In the genomic region with DNA sequence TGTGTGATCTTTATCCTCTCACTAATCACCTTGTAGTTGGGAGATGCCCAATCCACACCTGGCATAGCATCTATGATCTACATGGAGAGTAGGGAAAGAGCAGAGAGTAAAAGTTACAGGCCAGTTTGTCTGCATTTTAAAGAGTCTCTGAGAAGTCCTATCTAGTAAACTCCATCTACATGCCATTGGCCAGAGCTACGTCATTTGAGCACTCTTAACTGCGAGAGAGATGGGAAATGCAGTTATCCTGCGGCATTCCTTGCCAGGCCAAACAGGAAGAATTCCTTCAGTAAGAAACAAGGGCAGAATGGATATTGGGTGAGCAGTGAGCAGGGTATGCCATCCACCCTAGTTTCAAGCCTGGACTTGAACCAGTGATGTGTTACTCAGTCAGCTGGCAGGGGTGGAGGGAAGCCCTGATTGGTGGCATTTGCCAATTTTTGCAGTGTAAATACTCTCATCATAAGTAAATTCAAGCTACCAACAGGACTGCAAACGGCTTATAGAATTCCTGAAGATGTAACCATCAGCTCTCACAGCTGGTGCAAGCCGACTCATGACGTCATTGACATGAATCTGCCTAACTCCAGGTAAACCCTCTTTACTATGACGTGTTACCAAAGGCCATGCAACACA, we compare ENCODE assay signal across 24 cellular contexts.
"Had no signal": no experiment of that assay in that cellular context is flagged by ENCODE, and none has a peak within 500 bp of the region (broad histone marks: within the 10 kb centered on the region; RNA-seq: fewer than 3 reads in every experiment).

No MANE protein-coding gene starts in this region.

- FAIRE-seq: astrocyte, RCC 7860, TTC549 had no signal

- ATAC-seq: activated CD8-positive, alpha-beta memory T cell treated with anti-CD3 and anti-CD28 coated beads, Interleukin-2, amount 10 ng/mL, durations not matched to agents 7 days and 5 days; activated T-cell treated with anti-CD3 and anti-CD28 coated beads, Interleukin-2, amount 50 U/mL, for 4 hours; PC-3; T-helper 17 cell had no signal

- DNase-seq: activated B cell treated with CpG ODN at 0.5 μM for 24 hours; activated CD4-positive, alpha-beta T cell treated with anti-CD3 and anti-CD28 coated beads for 1 hour; activated CD4-positive, alpha-beta T cell treated with anti-CD3 and anti-CD28 coated beads, Interleukin-2, amount 10 ng/mL, durations not matched to agents 24 days and 14 days; activated CD4-positive, alpha-beta T cell treated with anti-CD3 and anti-CD28 coated beads, Interleukin-2, amount 50 U/mL, for 48 hours; activated CD8-positive, alpha-beta memory T cell treated with anti-CD3 and anti-CD28 coated beads, Interleukin-2, amount 10 ng/mL, durations not matched to agents 7 days and 5 days; activated effector memory CD4-positive, alpha-beta T cell treated with anti-CD3 and anti-CD28 coated beads, Interleukin-2, amount 50 U/mL, for 16 hours; activated naive CD4-positive, alpha-beta T cell treated with Interleukin-2 at 50 U/mL for 16 hours; activated T-cell treated with anti-CD3 and anti-CD28 coated beads, Interleukin-2, amount 50 U/mL, for 4 hours; amygdala; MM.1S; NCI-H1105; NCI-H1436; NCI-H1694 treated with DMSO at 0.1 percent for 48 hours; NCI-H2081; NCI-H446; NCI-H524; PC-3; SIG-M5; T-helper 17 cell; T-helper 9 cell had no signal

- H3K27ac ChIP-seq: KMS-11 had no signal
